Comparison of ENCODE assay signal across 1 cellular context in the genomic region with DNA sequence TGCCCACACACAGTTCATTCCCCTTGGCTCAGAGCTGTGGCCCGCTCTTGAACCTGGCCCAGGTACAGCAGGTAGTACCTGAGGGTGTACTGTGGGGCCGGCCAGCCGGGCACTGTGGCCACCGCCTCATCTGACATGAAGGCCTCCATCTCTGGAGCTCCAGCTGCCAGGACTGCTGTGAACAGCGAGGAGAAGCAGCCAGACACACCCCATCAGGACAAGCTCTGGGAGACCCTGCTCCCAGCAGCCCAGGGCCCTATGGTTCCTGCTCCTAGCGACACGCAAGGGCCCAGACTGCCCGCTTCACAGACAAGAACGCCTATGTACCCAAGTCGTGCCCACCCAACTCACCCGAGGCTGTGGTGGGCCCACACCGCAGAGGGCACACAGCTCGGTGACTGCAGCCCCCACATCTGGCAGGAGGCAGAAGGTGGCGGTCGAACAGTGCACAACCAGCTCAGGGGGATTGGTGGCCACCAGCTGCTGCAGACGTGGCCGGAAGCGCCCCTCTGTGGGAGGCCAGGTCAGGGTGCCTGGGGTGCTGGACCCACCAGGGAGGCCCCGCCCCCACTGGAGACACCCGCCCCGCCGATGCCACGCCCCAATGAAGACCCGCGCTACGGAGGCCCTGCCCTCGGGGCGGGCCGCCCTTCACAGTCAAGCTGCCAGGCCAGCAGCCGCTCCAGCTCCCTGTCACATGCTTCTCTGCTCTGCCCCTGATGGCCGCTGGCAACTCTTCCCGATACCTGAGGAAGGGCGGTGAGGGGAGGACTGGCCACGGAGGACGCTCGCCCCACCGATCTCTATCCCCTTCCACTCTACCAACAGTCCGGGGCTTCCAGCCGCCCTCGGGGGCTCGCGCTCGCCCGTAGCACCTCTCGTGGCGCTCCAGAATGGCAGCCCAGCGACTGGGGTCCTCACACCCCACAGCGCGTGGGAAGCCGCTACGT.
A peak's percentile ranks its signal among the peaks of the same experiment; 100 is the strongest.
TF ChIP-seq lines count a peak whose summit lies in the region.

No MANE protein-coding gene starts in this region.

TF ChIP-seq in HepG2, 621 proteins besides CTCF, POLR2A, EP300 and RAD21 (continued from another document and continues in another):
- TF ChIP-seq, protein P1, sequence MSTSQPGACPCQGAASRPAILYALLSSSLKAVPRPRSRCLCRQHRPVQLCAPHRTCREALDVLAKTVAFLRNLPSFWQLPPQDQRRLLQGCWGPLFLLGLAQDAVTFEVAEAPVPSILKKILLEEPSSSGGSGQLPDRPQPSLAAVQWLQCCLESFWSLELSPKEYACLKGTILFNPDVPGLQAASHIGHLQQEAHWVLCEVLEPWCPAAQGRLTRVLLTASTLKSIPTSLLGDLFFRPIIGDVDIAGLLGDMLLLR (CRISPR knock-in tag; IDR thresholded peaks at IDR 0.05): no peak
- TF ChIP-seq JUN (CRISPR knock-in tag; IDR thresholded peaks at IDR 0.05): no peak
- TF ChIP-seq, protein P2, sequence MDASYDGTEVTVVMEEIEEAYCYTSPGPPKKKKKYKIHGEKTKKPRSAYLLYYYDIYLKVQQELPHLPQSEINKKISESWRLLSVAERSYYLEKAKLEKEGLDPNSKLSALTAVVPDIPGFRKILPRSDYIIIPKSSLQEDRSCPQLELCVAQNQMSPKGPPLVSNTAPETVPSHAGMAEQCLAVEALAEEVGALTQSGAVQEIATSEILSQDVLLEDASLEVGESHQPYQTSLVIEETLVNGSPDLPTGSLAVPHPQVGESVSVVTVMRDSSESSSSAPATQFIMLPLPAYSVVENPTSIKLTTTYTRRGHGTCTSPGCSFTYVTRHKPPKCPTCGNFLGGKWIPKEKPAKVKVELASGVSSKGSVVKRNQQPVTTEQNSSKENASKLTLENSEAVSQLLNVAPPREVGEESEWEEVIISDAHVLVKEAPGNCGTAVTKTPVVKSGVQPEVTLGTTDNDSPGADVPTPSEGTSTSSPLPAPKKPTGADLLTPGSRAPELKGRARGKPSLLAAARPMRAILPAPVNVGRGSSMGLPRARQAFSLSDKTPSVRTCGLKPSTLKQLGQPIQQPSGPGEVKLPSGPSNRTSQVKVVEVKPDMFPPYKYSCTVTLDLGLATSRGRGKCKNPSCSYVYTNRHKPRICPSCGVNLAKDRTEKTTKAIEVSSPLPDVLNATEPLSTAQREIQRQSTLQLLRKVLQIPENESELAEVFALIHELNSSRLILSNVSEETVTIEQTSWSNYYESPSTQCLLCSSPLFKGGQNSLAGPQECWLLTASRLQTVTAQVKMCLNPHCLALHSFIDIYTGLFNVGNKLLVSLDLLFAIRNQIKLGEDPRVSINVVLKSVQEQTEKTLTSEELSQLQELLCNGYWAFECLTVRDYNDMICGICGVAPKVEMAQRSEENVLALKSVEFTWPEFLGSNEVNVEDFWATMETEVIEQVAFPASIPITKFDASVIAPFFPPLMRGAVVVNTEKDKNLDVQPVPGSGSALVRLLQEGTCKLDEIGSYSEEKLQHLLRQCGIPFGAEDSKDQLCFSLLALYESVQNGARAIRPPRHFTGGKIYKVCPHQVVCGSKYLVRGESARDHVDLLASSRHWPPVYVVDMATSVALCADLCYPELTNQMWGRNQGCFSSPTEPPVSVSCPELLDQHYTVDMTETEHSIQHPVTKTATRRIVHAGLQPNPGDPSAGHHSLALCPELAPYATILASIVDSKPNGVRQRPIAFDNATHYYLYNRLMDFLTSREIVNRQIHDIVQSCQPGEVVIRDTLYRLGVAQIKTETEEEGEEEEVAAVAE (CRISPR knock-in tag; IDR thresholded peaks at IDR 0.05; ENCODE audit: borderline replicate concordance): no peak; the same call in 1 of the 2 replicates
- TF ChIP-seq, protein P3, sequence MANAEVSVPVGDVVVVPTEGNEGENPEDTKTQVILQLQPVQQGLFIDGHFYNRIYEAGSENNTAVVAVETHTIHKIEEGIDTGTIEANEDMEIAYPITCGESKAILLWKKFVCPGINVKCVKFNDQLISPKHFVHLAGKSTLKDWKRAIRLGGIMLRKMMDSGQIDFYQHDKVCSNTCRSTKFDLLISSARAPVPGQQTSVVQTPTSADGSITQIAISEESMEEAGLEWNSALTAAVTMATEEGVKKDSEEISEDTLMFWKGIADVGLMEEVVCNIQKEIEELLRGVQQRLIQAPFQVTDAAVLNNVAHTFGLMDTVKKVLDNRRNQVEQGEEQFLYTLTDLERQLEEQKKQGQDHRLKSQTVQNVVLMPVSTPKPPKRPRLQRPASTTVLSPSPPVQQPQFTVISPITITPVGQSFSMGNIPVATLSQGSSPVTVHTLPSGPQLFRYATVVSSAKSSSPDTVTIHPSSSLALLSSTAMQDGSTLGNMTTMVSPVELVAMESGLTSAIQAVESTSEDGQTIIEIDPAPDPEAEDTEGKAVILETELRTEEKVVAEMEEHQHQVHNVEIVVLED (CRISPR knock-in tag; IDR thresholded peaks at IDR 0.05; ENCODE audit: borderline replicate concordance): no peak; the same call in 1 of the 2 replicates
- no peak for TF ChIP-seq SAFB2 (CRISPR knock-in tag; IDR thresholded peaks at IDR 0.05; ENCODE audit: borderline replicate concordance, low read depth)
- TF ChIP-seq ZNF441 (CRISPR knock-in tag; IDR thresholded peaks at IDR 0.05; ENCODE audit: borderline replicate concordance): no peak
- no peak for TF ChIP-seq DZIP1 (CRISPR knock-in tag; IDR thresholded peaks at IDR 0.05)
- peak; percentile 52; the same call in 1 of the 2 replicates for TF ChIP-seq RXRA (CRISPR knock-in tag; IDR thresholded peaks at IDR 0.05)
- no peak for TF ChIP-seq BRF2 (CRISPR knock-in tag; IDR thresholded peaks at IDR 0.05)
- 0 out of 2 replicates have a peak, but pooled peaks have one; percentile 17 for TF ChIP-seq ERF (CRISPR knock-in tag; IDR thresholded peaks at IDR 0.05)
- TF ChIP-seq ZNF570 (CRISPR knock-in tag; IDR thresholded peaks at IDR 0.05; ENCODE audit: borderline replicate concordance): no peak
- no peak for TF ChIP-seq ZNF816 (CRISPR knock-in tag; IDR thresholded peaks at IDR 0.05; ENCODE audit: borderline replicate concordance)
- no peak for TF ChIP-seq SNAI1 (CRISPR knock-in tag; IDR thresholded peaks at IDR 0.05; ENCODE audit: borderline replicate concordance)
- 0 out of 2 replicates have a peak, but pooled peaks have one; percentile 31 for TF ChIP-seq ZNF788 (CRISPR knock-in tag; IDR thresholded peaks at IDR 0.05; ENCODE audit: borderline replicate concordance)
- TF ChIP-seq, protein P4, sequence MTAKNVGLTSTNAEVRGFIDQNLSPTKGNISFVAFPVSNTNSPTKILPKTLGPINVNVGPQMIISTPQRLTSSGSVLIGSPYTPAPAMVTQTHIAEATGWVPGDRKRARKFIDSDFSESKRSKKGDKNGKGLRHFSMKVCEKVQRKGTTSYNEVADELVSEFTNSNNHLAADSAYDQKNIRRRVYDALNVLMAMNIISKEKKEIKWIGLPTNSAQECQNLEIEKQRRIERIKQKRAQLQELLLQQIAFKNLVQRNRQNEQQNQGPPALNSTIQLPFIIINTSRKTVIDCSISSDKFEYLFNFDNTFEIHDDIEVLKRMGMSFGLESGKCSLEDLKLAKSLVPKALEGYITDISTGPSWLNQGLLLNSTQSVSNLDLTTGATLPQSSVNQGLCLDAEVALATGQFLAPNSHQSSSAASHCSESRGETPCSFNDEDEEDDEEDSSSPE (CRISPR knock-in tag; IDR thresholded peaks at IDR 0.05): no peak; the same call in 1 of the 2 replicates
- no peak for TF ChIP-seq HCFC1 (IDR thresholded peaks at IDR 0.05; ENCODE audit: low read depth, low read length)
- TF ChIP-seq CBX2 (IDR thresholded peaks at IDR 0.05; ENCODE audit: low read depth, low read length): no peak
- TF ChIP-seq CBX2 (CRISPR knock-in tag; IDR thresholded peaks at IDR 0.05; ENCODE audit: low read depth): no peak
- no peak for TF ChIP-seq ZNF576 (CRISPR knock-in tag; IDR thresholded peaks at IDR 0.05)
- TF ChIP-seq ZNF850 (CRISPR knock-in tag; conservative IDR thresholded peaks at IDR 0.05): no peak
- peak; percentile 42; the same call in 1 of the 2 replicates for TF ChIP-seq ZNF224 (CRISPR knock-in tag; IDR thresholded peaks at IDR 0.05)
- TF ChIP-seq, protein P5, sequence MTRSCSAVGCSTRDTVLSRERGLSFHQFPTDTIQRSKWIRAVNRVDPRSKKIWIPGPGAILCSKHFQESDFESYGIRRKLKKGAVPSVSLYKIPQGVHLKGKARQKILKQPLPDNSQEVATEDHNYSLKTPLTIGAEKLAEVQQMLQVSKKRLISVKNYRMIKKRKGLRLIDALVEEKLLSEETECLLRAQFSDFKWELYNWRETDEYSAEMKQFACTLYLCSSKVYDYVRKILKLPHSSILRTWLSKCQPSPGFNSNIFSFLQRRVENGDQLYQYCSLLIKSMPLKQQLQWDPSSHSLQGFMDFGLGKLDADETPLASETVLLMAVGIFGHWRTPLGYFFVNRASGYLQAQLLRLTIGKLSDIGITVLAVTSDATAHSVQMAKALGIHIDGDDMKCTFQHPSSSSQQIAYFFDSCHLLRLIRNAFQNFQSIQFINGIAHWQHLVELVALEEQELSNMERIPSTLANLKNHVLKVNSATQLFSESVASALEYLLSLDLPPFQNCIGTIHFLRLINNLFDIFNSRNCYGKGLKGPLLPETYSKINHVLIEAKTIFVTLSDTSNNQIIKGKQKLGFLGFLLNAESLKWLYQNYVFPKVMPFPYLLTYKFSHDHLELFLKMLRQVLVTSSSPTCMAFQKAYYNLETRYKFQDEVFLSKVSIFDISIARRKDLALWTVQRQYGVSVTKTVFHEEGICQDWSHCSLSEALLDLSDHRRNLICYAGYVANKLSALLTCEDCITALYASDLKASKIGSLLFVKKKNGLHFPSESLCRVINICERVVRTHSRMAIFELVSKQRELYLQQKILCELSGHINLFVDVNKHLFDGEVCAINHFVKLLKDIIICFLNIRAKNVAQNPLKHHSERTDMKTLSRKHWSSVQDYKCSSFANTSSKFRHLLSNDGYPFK (CRISPR knock-in tag; IDR thresholded peaks at IDR 0.05; ENCODE audit: borderline replicate concordance): no peak
- peak; percentile 91 for TF ChIP-seq ZC3H13 (CRISPR knock-in tag; IDR thresholded peaks at IDR 0.05)
- TF ChIP-seq, protein P6, sequence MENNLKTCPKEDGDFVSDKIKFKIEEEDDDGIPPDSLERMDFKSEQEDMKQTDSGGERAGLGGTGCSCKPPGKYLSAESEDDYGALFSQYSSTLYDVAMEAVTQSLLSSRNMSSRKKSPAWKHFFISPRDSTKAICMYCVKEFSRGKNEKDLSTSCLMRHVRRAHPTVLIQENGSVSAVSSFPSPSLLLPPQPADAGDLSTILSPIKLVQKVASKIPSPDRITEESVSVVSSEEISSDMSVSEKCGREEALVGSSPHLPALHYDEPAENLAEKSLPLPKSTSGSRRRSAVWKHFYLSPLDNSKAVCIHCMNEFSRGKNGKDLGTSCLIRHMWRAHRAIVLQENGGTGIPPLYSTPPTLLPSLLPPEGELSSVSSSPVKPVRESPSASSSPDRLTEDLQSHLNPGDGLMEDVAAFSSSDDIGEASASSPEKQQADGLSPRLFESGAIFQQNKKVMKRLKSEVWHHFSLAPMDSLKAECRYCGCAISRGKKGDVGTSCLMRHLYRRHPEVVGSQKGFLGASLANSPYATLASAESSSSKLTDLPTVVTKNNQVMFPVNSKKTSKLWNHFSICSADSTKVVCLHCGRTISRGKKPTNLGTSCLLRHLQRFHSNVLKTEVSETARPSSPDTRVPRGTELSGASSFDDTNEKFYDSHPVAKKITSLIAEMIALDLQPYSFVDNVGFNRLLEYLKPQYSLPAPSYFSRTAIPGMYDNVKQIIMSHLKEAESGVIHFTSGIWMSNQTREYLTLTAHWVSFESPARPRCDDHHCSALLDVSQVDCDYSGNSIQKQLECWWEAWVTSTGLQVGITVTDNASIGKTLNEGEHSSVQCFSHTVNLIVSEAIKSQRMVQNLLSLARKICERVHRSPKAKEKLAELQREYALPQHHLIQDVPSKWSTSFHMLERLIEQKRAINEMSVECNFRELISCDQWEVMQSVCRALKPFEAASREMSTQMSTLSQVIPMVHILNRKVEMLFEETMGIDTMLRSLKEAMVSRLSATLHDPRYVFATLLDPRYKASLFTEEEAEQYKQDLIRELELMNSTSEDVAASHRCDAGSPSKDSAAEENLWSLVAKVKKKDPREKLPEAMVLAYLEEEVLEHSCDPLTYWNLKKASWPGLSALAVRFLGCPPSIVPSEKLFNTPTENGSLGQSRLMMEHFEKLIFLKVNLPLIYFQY (CRISPR knock-in tag; IDR thresholded peaks at IDR 0.05; ENCODE audit: borderline replicate concordance): no peak
- TF ChIP-seq JDP2 (CRISPR knock-in tag; IDR thresholded peaks at IDR 0.05; ENCODE audit: borderline replicate concordance): no peak
- no peak for TF ChIP-seq ONECUT2 (CRISPR knock-in tag; IDR thresholded peaks at IDR 0.05)
